Comparison of ENCODE assay signal across 19 cellular contexts in genomic region chr11:134662629-134663360, GRCh38.
DNase-seq lines count a peak whose midpoint lies in the region; ATAC-seq lines count a peak whose summit lies in the region.
"Had no signal": no experiment of that assay in that cellular context is flagged by ENCODE, and none has a peak within 500 bp of the region (broad histone marks: within the 10 kb centered on the region; RNA-seq: fewer than 3 reads in every experiment).

No MANE protein-coding gene starts in this region.

- H3K27me3 Mint-ChIP-seq in activated CD8-positive, alpha-beta memory T cell treated with anti-CD3 and anti-CD28 coated beads, Interleukin-2, amount 10 ng/mL, durations not matched to agents 7 days and 5 days = no peaks in the 10 kb centered on the region
- H3K27me3 Mint-ChIP-seq: B cell had no signal

- no peaks in the 10 kb centered on the region for H3K36me3 ChIP-seq in aorta (ENCODE audit: control insufficient read depth in 1 of 2, insufficient read depth in 2 of 2, low read length in 1 of 2)
- H3K36me3 ChIP-seq: SJSA1 had no signal

- 74 to 84% methylated on average over 5 of the region's 5 CpGs for WGBS in aorta, 2 donors

- intact Hi-C loops in posterior vena cava (cut with DNase I) (no loop called here), aorta (cut with DNase I) (no loop called here)

- ATAC-seq in activated CD8-positive, alpha-beta memory T cell treated with anti-CD3 and anti-CD28 coated beads, Interleukin-2, amount 10 ng/mL, durations not matched to agents 7 days and 5 days = no peak
- ATAC-seq in aorta (ENCODE audit: low FRiP score) = peak; percentile 55
- no peak for ATAC-seq in HG03354 (IDR thresholded peaks at IDR 0.05; ENCODE audit: poor library complexity, severe bottlenecking, unreplicated experiment)
- ATAC-seq: K562, PC-3 had no signal

- no peaks in the 10 kb centered on the region for H3K4me1 Mint-ChIP-seq in activated CD8-positive, alpha-beta memory T cell treated with anti-CD3 and anti-CD28 coated beads, Interleukin-2, amount 10 ng/mL, durations not matched to agents 7 days and 5 days
- H3K4me1 Mint-ChIP-seq: B cell had no signal

- H3K4me3 ChIP-seq in aorta (ENCODE audit: low read length in 2 of 2) = no peak overlapping the region
- H3K4me3 ChIP-seq: K562, SJSA1 had no signal

- H3K27ac Mint-ChIP-seq in activated CD8-positive, alpha-beta memory T cell treated with anti-CD3 and anti-CD28 coated beads, Interleukin-2, amount 10 ng/mL, durations not matched to agents 7 days and 5 days = no peak overlapping the region
- H3K27ac Mint-ChIP-seq: B cell; CD4-positive, alpha-beta T cell had no signal

- H3K27me3 ChIP-seq in aorta (ENCODE audit: control insufficient read depth in 1 of 2, insufficient read depth in 2 of 2, low read length in 1 of 2) = no peaks in the 10 kb centered on the region
- H3K27me3 ChIP-seq: SJSA1 had no signal

- H3K36me3 Mint-ChIP-seq in activated CD8-positive, alpha-beta memory T cell treated with anti-CD3 and anti-CD28 coated beads, Interleukin-2, amount 10 ng/mL, durations not matched to agents 7 days and 5 days = no peaks in the 10 kb centered on the region

- H3K4me3 Mint-ChIP-seq in activated CD8-positive, alpha-beta memory T cell treated with anti-CD3 and anti-CD28 coated beads, Interleukin-2, amount 10 ng/mL, durations not matched to agents 7 days and 5 days = no peak overlapping the region
- H3K4me3 Mint-ChIP-seq: B cell; CD4-positive, alpha-beta T cell had no signal

- H3K9me3 Mint-ChIP-seq in activated CD8-positive, alpha-beta memory T cell treated with anti-CD3 and anti-CD28 coated beads, Interleukin-2, amount 10 ng/mL, durations not matched to agents 7 days and 5 days (ENCODE audit: low read depth) = peaks cover 4% of the 10 kb centered on the region
- H3K9me3 Mint-ChIP-seq: CD4-positive, alpha-beta T cell had no signal

- H3K4me1 ChIP-seq in aorta (ENCODE audit: control insufficient read depth in 1 of 2, insufficient read depth in 2 of 2, low read length in 2 of 2) = no peaks in the 10 kb centered on the region
- H3K4me1 ChIP-seq: SJSA1 had no signal

- peak; percentile 33 for DNase-seq in activated CD8-positive, alpha-beta memory T cell treated with anti-CD3 and anti-CD28 coated beads, Interleukin-2, amount 10 ng/mL, durations not matched to agents 7 days and 5 days
- peak; percentile 33 for DNase-seq in islet precursor cell
- DNase-seq in posterior vena cava (ENCODE audit: low spot score) = peak; percentile 78
- no peak for DNase-seq in aorta
- no peak for DNase-seq in AG08395 (ENCODE audit: low spot score)
- DNase-seq in DMS114 treated with DMSO at 0.1 percent for 48 hours (lab: John Stamatoyannopoulos, UW; ENCODE audit: unreplicated experiment) = no peak
- DNase-seq: Calu3; CD4-positive, alpha-beta T cell; DMS79 treated with DMSO at 0.1 percent for 48 hours; MV-4-11; NCI-H1417; NCI-H2029 treated with DMSO at 0.1 percent for 48 hours; NCI-H2171 treated with DMSO at 0.1 percent for 48 hours; NCI-H446 treated with DMSO at 0.1 percent for 48 hours; PC-3 had no signal

- CTCF ChIA-PET in activated CD8-positive, alpha-beta memory T cell treated with anti-CD3 and anti-CD28 coated beads, Interleukin-2, amount 10 ng/mL, durations not matched to agents 7 days and 5 days (lab: Charles Lee) = no interaction called here

- no peak overlapping the region for H3K27ac ChIP-seq in aorta (ENCODE audit: low read depth in 1 of 2, low read length in 2 of 2)
- H3K27ac ChIP-seq: SJSA1 had no signal

- no peaks in the 10 kb centered on the region for H3K9me3 ChIP-seq in aorta (ENCODE audit: control insufficient read depth, low read length)
- H3K9me3 ChIP-seq: SJSA1 had no signal

Comparison
In these comparisons a context has a peak if more than half of its experiments do, and no peak if none do; other contexts are left out.
1. DNase-seq: peak in activated CD8-positive, alpha-beta memory T cell treated with anti-CD3 and anti-CD28 coated beads, Interleukin-2, amount 10 ng/mL, durations not matched to agents 7 days and 5 days (single experiment), islet precursor cell (single experiment) and posterior vena cava (single experiment); none in aorta (0 of 2), AG08395 (single experiment) and DMS114 treated with DMSO at 0.1 percent for 48 hours (single experiment).